In the genomic region with DNA sequence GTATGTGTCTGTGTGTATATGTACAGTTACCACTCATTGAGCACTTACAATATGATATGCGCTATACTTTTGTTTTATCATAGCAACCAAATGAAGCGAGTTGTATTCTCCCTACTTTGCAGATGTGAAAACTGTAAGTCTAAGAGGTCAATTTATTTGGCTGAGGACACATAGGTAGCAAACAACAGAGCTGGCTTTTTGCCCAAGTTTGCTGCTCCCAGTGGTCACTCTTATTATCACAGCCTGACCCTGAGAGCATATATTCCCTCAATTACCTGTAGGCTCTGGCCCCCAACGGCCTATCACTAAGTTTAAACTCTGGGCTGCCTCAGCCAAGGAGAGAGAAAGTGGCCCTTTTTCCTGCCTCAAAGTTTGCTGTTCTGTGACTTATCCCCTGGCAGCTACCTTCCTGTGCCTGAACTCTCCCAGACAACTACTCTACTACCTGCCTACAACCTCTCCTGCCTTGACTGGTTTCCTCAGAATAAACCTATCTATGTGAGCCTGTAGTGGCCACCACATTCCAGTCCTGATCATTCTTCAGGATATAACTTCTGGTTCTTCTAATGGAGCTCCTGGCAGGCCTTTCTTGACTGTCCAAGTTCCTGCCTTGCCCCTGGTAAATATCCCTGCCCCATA, we compare ENCODE assay signal across 1 cellular context.
TF ChIP-seq lines count a peak whose summit lies in the region.

No MANE protein-coding gene starts in this region.

TF ChIP-seq in GM12878, 131 proteins besides CTCF, POLR2A, EP300 and RAD21 (continued from another document):
- TF ChIP-seq, protein P1, sequence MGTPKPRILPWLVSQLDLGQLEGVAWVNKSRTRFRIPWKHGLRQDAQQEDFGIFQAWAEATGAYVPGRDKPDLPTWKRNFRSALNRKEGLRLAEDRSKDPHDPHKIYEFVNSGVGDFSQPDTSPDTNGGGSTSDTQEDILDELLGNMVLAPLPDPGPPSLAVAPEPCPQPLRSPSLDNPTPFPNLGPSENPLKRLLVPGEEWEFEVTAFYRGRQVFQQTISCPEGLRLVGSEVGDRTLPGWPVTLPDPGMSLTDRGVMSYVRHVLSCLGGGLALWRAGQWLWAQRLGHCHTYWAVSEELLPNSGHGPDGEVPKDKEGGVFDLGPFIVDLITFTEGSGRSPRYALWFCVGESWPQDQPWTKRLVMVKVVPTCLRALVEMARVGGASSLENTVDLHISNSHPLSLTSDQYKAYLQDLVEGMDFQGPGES (IDR thresholded peaks at IDR 0.05): no peak
- TF ChIP-seq HDAC2 (IDR thresholded peaks at IDR 0.05) (no peak), NFIC (IDR thresholded peaks at IDR 0.05; ENCODE audit: low read depth, low read length) (no peak), CREM (IDR thresholded peaks at IDR 0.05; ENCODE audit: low read depth) (no peak), POLR2AphosphoS5 (IDR thresholded peaks at IDR 0.05; ENCODE audit: low read length) (0 out of 2 replicates have a peak, but pooled peaks have one; percentile 43), STAT3 (IDR thresholded peaks at IDR 0.05; ENCODE audit: low read depth, low read length) (no peak), BHLHE40 (IDR thresholded peaks at IDR 0.05; ENCODE audit: borderline replicate concordance in 1 of 2, low read depth in 2 of 2, low read length in 1 of 2) (no peak), NR2F1 (conservative IDR thresholded peaks at IDR 0.05) (0 out of 2 replicates have a peak, but pooled peaks have one; percentile 29), ZNF384 (IDR thresholded peaks at IDR 0.05; ENCODE audit: borderline replicate concordance, low read depth, low read length) (no peak), SMARCA5 (IDR thresholded peaks at IDR 0.05) (no peak), ZNF274 (IDR thresholded peaks at IDR 0.05; ENCODE audit: insufficient read depth, insufficient read length) (no peak)
- TF ChIP-seq, protein P2, sequence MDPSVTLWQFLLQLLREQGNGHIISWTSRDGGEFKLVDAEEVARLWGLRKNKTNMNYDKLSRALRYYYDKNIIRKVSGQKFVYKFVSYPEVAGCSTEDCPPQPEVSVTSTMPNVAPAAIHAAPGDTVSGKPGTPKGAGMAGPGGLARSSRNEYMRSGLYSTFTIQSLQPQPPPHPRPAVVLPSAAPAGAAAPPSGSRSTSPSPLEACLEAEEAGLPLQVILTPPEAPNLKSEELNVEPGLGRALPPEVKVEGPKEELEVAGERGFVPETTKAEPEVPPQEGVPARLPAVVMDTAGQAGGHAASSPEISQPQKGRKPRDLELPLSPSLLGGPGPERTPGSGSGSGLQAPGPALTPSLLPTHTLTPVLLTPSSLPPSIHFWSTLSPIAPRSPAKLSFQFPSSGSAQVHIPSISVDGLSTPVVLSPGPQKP (IDR thresholded peaks at IDR 0.05; ENCODE audit: low read depth, low read length): no peak
